9 cellular contexts compared by ENCODE assay signal in the genomic region with DNA sequence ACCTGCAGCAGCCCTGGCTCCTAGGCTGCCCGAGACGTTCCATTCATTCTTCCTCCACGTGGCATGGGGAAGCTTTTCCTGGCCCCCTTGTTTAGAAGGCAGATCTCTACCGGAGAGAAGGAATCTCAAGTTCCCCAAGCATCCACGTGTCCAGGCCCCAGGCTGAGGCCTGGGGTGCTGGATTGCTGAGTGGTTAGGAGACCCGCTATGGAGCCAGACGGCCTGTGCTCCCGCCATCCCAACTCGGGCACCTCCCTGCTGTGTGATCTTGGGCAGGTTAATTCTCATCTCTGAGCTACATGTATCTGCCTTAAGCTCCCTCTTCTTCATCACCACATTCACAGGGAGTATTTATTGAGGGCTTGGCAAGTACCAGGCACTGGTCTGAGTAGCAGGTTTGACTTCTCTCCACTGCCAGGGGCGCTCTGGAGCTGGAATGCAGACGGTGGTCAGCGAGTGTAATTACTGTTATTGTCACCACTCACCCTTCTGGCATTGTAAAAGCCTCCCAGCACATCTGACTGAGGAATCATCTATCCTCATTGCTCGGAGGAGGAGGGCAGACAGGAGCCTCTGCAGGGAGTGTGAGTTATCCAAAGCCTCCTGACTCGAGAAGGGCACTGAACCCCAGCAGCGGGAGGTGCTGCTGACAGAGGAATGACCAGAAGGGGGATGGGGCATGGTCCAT. TPM values are rescaled to one million over a fixed set of nuclear protein-coding genes. Genes with fewer than 3 reads are reported as not detected.
DNase-seq lines count a peak whose midpoint lies in the region; ATAC-seq lines count a peak whose summit lies in the region.
"Had no signal": no experiment of that assay in that cellular context is flagged by ENCODE, and none has a peak within 500 bp of the region (broad histone marks: within the 10 kb centered on the region; RNA-seq: fewer than 3 reads in every experiment).

No MANE protein-coding gene starts in this region.

- H3K27me3 Mint-ChIP-seq in activated naive CD4-positive, alpha-beta T cell treated with anti-CD3 and anti-CD28 coated beads for 36 hours (ENCODE audit: low read depth) = peaks cover 29% of the 10 kb centered on the region

- H3K36me3 Mint-ChIP-seq in stimulated activated effector memory CD8-positive, alpha-beta T cell treated with anti-CD3 and anti-CD28 coated beads, Interleukin-12 subunit alpha, Interleukin-12 subunit beta, amount 100 ng/mL, for 72 hours = peaks cover 27% of the 10 kb centered on the region
- H3K36me3 Mint-ChIP-seq in activated naive CD4-positive, alpha-beta T cell treated with anti-CD3 and anti-CD28 coated beads for 36 hours (ENCODE audit: low read depth) = no peaks in the 10 kb centered on the region

- peak overlapping the region; percentile 98 for H3K27ac Mint-ChIP-seq in stimulated activated effector memory CD8-positive, alpha-beta T cell treated with anti-CD3 and anti-CD28 coated beads, Interleukin-12 subunit alpha, Interleukin-12 subunit beta, amount 100 ng/mL, for 72 hours
- no peak overlapping the region for H3K27ac Mint-ChIP-seq in activated naive CD4-positive, alpha-beta T cell treated with anti-CD3 and anti-CD28 coated beads for 36 hours

- H3K9me3 Mint-ChIP-seq in stimulated activated effector memory CD8-positive, alpha-beta T cell treated with anti-CD3 and anti-CD28 coated beads, Interleukin-12 subunit alpha, Interleukin-12 subunit beta, amount 100 ng/mL, for 72 hours = no peaks in the 10 kb centered on the region
- H3K9me3 Mint-ChIP-seq in activated naive CD4-positive, alpha-beta T cell treated with anti-CD3 and anti-CD28 coated beads for 36 hours = no peaks in the 10 kb centered on the region

- peaks cover 56% of the 10 kb centered on the region for H3K4me1 Mint-ChIP-seq in stimulated activated effector memory CD8-positive, alpha-beta T cell treated with anti-CD3 and anti-CD28 coated beads, Interleukin-12 subunit alpha, Interleukin-12 subunit beta, amount 100 ng/mL, for 72 hours
- H3K4me1 Mint-ChIP-seq in activated naive CD4-positive, alpha-beta T cell treated with anti-CD3 and anti-CD28 coated beads for 36 hours (ENCODE audit: low read depth) = peaks cover 12% of the 10 kb centered on the region

- no peak for ATAC-seq in stimulated activated effector memory CD8-positive, alpha-beta T cell treated with anti-CD3 and anti-CD28 coated beads, Interleukin-12 subunit alpha, Interleukin-12 subunit beta, amount 100 ng/mL, for 72 hours
- ATAC-seq in GM18858 (IDR thresholded peaks at IDR 0.05; ENCODE audit: unreplicated experiment) = no peak

- CTCF ChIA-PET in activated naive CD4-positive, alpha-beta T cell treated with anti-CD3 and anti-CD28 coated beads for 36 hours (lab: Charles Lee) = interaction anchor here (1.2 kb wide), 1 partner anchor 51 kb away, joined by 4 read pairs; no protein-coding TSS in a partner anchor

- H3K4me3 Mint-ChIP-seq in stimulated activated effector memory CD8-positive, alpha-beta T cell treated with anti-CD3 and anti-CD28 coated beads, Interleukin-12 subunit alpha, Interleukin-12 subunit beta, amount 100 ng/mL, for 72 hours = no peak overlapping the region
- no peak overlapping the region for H3K4me3 Mint-ChIP-seq in activated naive CD4-positive, alpha-beta T cell treated with anti-CD3 and anti-CD28 coated beads for 36 hours

- peak; percentile 41 for DNase-seq in HS-27A (ENCODE audit: low read depth)
- peak; percentile 94 for DNase-seq in amniotic epithelial cell (ENCODE audit: low read depth)
- peak; percentile 81 for DNase-seq in hepatic stellate cell (ENCODE audit: low spot score)
- DNase-seq in stimulated activated effector memory CD8-positive, alpha-beta T cell treated with anti-CD3 and anti-CD28 coated beads, Interleukin-12 subunit alpha, Interleukin-12 subunit beta, amount 100 ng/mL, for 72 hours (ENCODE audit: low spot score in 2 of 2) = no peak
- no peak for DNase-seq in activated naive CD4-positive, alpha-beta T cell treated with anti-CD3 and anti-CD28 coated beads for 36 hours
- no peak for DNase-seq in hippocampal formation (lab: John Stamatoyannopoulos, UW)
- no peak for DNase-seq in activated CD4-positive, alpha-beta T cell treated with anti-CD3 and anti-CD28 coated beads, Interleukin-2, amount 50 U/mL, for 1 hour

- intact Hi-C loops in activated naive CD4-positive, alpha-beta T cell treated with anti-CD3 and anti-CD28 coated beads for 36 hours (cut with micrococcal nuclease) = no loop called here

RNA-seq across cellular contexts. Expression of gene ADGRG1, which starts 1.1 kb away (rescaled TPM):
- 1 to 10 TPM in 1 of 2 experiments, under 1 TPM in 1; 0.93 to 1.0 TPM for total RNA-seq in activated naive CD4-positive, alpha-beta T cell treated with anti-CD3 and anti-CD28 coated beads for 36 hours

RNA-seq across cellular contexts. Expression of gene ADGRG3, which starts 40.8 kb away (rescaled TPM):
- total RNA-seq in activated naive CD4-positive, alpha-beta T cell treated with anti-CD3 and anti-CD28 coated beads for 36 hours = under 1 TPM in 1 of 2 experiments, not detected in 1; 0.14 TPM
- total RNA-seq: SJCRH30 had no signal

Comparison
In these comparisons a context has a peak if more than half of its experiments do, and no peak if none do; other contexts are left out.
1. DNase-seq: peak in HS-27A (single experiment), amniotic epithelial cell (single experiment) and hepatic stellate cell (single experiment); none in stimulated activated effector memory CD8-positive, alpha-beta T cell treated with anti-CD3 and anti-CD28 coated beads, Interleukin-12 subunit alpha, Interleukin-12 subunit beta, amount 100 ng/mL, for 72 hours (0 of 2), activated naive CD4-positive, alpha-beta T cell treated with anti-CD3 and anti-CD28 coated beads for 36 hours (single experiment), hippocampal formation (0 of 2) and activated CD4-positive, alpha-beta T cell treated with anti-CD3 and anti-CD28 coated beads, Interleukin-2, amount 50 U/mL, for 1 hour (single experiment).